In the genomic region with DNA sequence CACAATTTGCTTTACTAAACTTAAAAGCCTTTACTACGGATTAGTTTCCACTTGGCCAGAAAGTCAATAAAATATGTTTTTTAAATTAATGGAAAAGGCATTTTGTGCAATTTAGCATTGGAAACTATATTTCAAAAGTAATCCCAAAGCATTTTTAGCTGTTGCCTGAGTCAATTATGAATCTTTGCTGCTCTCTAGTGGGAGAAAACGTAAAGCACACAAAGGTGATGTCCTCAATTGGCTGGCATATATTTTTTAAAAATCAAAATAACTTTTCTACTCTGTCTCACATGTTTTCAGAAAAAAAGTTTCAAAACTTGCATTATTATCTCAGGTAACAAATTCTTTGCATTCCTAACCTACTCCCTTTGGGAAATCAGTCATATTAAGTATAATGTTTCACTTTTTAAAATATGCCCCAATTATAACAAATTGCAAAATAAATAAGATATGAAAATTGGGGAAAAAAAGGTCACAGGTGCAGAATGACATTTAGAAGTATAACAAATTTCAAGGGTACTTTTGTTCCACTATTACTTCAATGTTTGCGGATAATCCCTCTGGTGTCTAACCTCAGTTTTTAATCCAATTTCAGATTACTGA, we compare ENCODE assay signal across 9 cellular contexts. TPM values are rescaled to one million over a fixed set of nuclear protein-coding genes. Genes with fewer than 3 reads are reported as not detected.
DNase-seq lines count a peak whose midpoint lies in the region; ATAC-seq and TF ChIP-seq lines count a peak whose summit lies in the region.
"Had no signal": no experiment of that assay in that cellular context is flagged by ENCODE, and none has a peak within 500 bp of the region (broad histone marks: within the 10 kb centered on the region; RNA-seq: fewer than 3 reads in every experiment).

No MANE protein-coding gene starts in this region.

- no peaks in the 10 kb centered on the region for H3K9me3 Mint-ChIP-seq in mesothelial cell of epicardium

- no peak overlapping the region for H3K27ac Mint-ChIP-seq in mesothelial cell of epicardium

- no peak overlapping the region for H3K4me3 ChIP-seq in choroid plexus epithelial cell (ENCODE audit: low read depth, low read length)
- H3K4me3 ChIP-seq: SJCRH30 had no signal

- DNase-seq in CD1c-positive myeloid dendritic cell (ENCODE audit: extremely low spot score) (peak; percentile 35), NCI-H2227 treated with DMSO at 0.1 percent for 48 hours (lab: John Stamatoyannopoulos, UW) (peak; percentile 1), choroid plexus epithelial cell (ENCODE audit: low read depth) (peak; percentile 65), mesothelial cell of epicardium (ENCODE audit: low spot score in 2 of 2, unreplicated experiment in 2 of 2) (no peak)
- DNase-seq in activated naive CD4-positive, alpha-beta T cell (lab: John Stamatoyannopoulos, UW) = no peak
- DNase-seq in stimulated activated CD4-positive, alpha-beta T cell treated with anti-CD3 and anti-CD28 coated beads, Interleukin-4, amount 100 ng/mL, for 4 hours = no peak

- TF ChIP-seq CTCF in choroid plexus epithelial cell (conservative IDR thresholded peaks at IDR 0.05; ENCODE audit: low read depth, low read length) = peak; percentile 76
- TF ChIP-seq CTCF in mesothelial cell of epicardium (IDR thresholded peaks at IDR 0.05; ENCODE audit: unreplicated experiment) = peak; percentile 75

- H3K4me3 Mint-ChIP-seq in mesothelial cell of epicardium = no peak overlapping the region

- no peaks in the 10 kb centered on the region for H3K36me3 Mint-ChIP-seq in mesothelial cell of epicardium

- peaks cover 2% of the 10 kb centered on the region for H3K27me3 Mint-ChIP-seq in mesothelial cell of epicardium (ENCODE audit: low read depth)

- ATAC-seq in GM18868 (IDR thresholded peaks at IDR 0.05; ENCODE audit: unreplicated experiment) = peak; percentile 68
- ATAC-seq in HG03442 (IDR thresholded peaks at IDR 0.05; ENCODE audit: unreplicated experiment) = no peak

- H3K4me1 Mint-ChIP-seq in mesothelial cell of epicardium = no peaks in the 10 kb centered on the region

RNA-seq across cellular contexts. Expression of a gene that starts 47.2 kb away (rescaled TPM):
- total RNA-seq in mesothelial cell of epicardium = not detected in 3 replicates

Comparison
In these comparisons a context has a peak if more than half of its experiments do, and no peak if none do; other contexts are left out.
1. DNase-seq: peak in CD1c-positive myeloid dendritic cell (single experiment), NCI-H2227 treated with DMSO at 0.1 percent for 48 hours (single experiment) and choroid plexus epithelial cell (single experiment); none in mesothelial cell of epicardium (0 of 2), activated naive CD4-positive, alpha-beta T cell (0 of 4) and stimulated activated CD4-positive, alpha-beta T cell treated with anti-CD3 and anti-CD28 coated beads, Interleukin-4, amount 100 ng/mL, for 4 hours (0 of 2).